14 cellular contexts compared by ENCODE assay signal in genomic region chr15:68113273-68113672, GRCh38. TPM values are rescaled to one million over a fixed set of nuclear protein-coding genes. Genes with fewer than 3 reads are reported as not detected.
DNase-seq lines count a peak whose midpoint lies in the region; ATAC-seq and TF ChIP-seq lines count a peak whose summit lies in the region.
"Had no signal": no experiment of that assay in that cellular context is flagged by ENCODE, and none has a peak within 500 bp of the region (broad histone marks: within the 10 kb centered on the region; RNA-seq: fewer than 3 reads in every experiment).

No MANE protein-coding gene starts in this region.

- peak overlapping the region in 1 of 2 donors; percentile 79 for H3K4me3 Mint-ChIP-seq in activated T-cell treated with anti-CD3 and anti-CD28 coated beads, Interleukin-2, amount 50 U/mL, for 72 hours
- no peak overlapping the region for H3K4me3 Mint-ChIP-seq in activated T-cell treated with anti-CD3 and anti-CD28 coated beads, Interleukin-2, amount 50 U/mL, for 4 hours
- no peak overlapping the region for H3K4me3 Mint-ChIP-seq in activated naive CD4-positive, alpha-beta T cell treated with anti-CD3 and anti-CD28 coated beads, Interleukin-2, amount 10 ng/mL, durations not matched to agents 7 days and 5 days

- H3K27ac Mint-ChIP-seq in activated T-cell treated with anti-CD3 and anti-CD28 coated beads, Interleukin-2, amount 50 U/mL, for 72 hours, result peak overlapping the region; percentile 93
- H3K27ac Mint-ChIP-seq in activated naive CD4-positive, alpha-beta T cell treated with anti-CD3 and anti-CD28 coated beads, Interleukin-2, amount 10 ng/mL, durations not matched to agents 7 days and 5 days, result no peak overlapping the region

- H4K20me1 ChIP-seq in SU-DHL-6 (ENCODE audit: low read depth, low read length), result peaks cover 6% of the 10 kb centered on the region; the same call in 1 of the 2 replicates

- H3K9me2 ChIP-seq in SU-DHL-6 (replicated peaks; ENCODE audit: insufficient read depth, low read length), result no peaks in the 10 kb centered on the region

- peak overlapping the region; percentile 79 for H3K4me2 ChIP-seq in SU-DHL-6 (ENCODE audit: low read depth, low read length, poor library complexity, severe bottlenecking)

- no peak for ATAC-seq in activated T-cell treated with anti-CD3 and anti-CD28 coated beads, Interleukin-2, amount 50 U/mL, for 72 hours (replicated peaks in 1 of 2)
- ATAC-seq in activated T-cell treated with anti-CD3 and anti-CD28 coated beads, Interleukin-2, amount 50 U/mL, for 4 hours, result no peak
- peak; percentile 49 for ATAC-seq in left ventricle myocardium superior
- ATAC-seq: HCT116 had no signal

- H3K4me3 ChIP-seq in SU-DHL-6 (ENCODE audit: insufficient read depth, low read length, poor library complexity, severe bottlenecking) (no peak overlapping the region), subcutaneous abdominal adipose tissue (ENCODE audit: low read depth in 1 of 5, low read length in 5 of 5) (no peak overlapping the region)

- intact Hi-C loops in left ventricle myocardium superior (cut with micrococcal nuclease), result no loop called here

- peaks cover 0 to 18% (median 16%) of the 10 kb centered on the region in 5 donors for H3K4me1 ChIP-seq in subcutaneous abdominal adipose tissue (ENCODE audit: control insufficient read depth in 5 of 5, insufficient read depth in 5 of 5, low read length in 5 of 5)

- H3K9ac ChIP-seq in SU-DHL-6 (ENCODE audit: low read length) (no peak overlapping the region), subcutaneous abdominal adipose tissue (ENCODE audit: low read length in 5 of 5) (peak overlapping the region in 1 of 5 donors; percentile 57)

- H3K9me3 Mint-ChIP-seq in activated T-cell treated with anti-CD3 and anti-CD28 coated beads, Interleukin-2, amount 50 U/mL, for 72 hours, result no peaks in the 10 kb centered on the region
- no peaks in the 10 kb centered on the region for H3K9me3 Mint-ChIP-seq in activated T-cell treated with anti-CD3 and anti-CD28 coated beads, Interleukin-2, amount 50 U/mL, for 4 hours
- peaks cover 4% of the 10 kb centered on the region for H3K9me3 Mint-ChIP-seq in activated naive CD4-positive, alpha-beta T cell treated with anti-CD3 and anti-CD28 coated beads, Interleukin-2, amount 10 ng/mL, durations not matched to agents 7 days and 5 days

- H3K27me3 ChIP-seq in SU-DHL-6 (ENCODE audit: low read length) (no peaks in the 10 kb centered on the region), subcutaneous abdominal adipose tissue (ENCODE audit: control insufficient read depth in 5 of 5, insufficient read depth in 4 of 5, low read length in 5 of 5) (no peaks in the 10 kb centered on the region)
- H3K27me3 ChIP-seq: tibial artery had no signal

- H3K27ac ChIP-seq in SU-DHL-6 (ENCODE audit: low read depth, low read length) (no peak overlapping the region), subcutaneous abdominal adipose tissue (ENCODE audit: low read depth, low read length) (peak overlapping the region; percentile 51)
- H3K27ac ChIP-seq: C4-2B had no signal

- H3K36me3 Mint-ChIP-seq in activated T-cell treated with anti-CD3 and anti-CD28 coated beads, Interleukin-2, amount 50 U/mL, for 72 hours (ENCODE audit: insufficient read depth in 2 of 2), result peaks cover 7% of the 10 kb centered on the region in 2 donors
- H3K36me3 Mint-ChIP-seq in activated T-cell treated with anti-CD3 and anti-CD28 coated beads, Interleukin-2, amount 50 U/mL, for 4 hours (ENCODE audit: insufficient read depth), result peaks cover 10% of the 10 kb centered on the region
- H3K36me3 Mint-ChIP-seq in activated naive CD4-positive, alpha-beta T cell treated with anti-CD3 and anti-CD28 coated beads, Interleukin-2, amount 10 ng/mL, durations not matched to agents 7 days and 5 days, result peaks cover 29% of the 10 kb centered on the region

- H3K9me3 ChIP-seq in SU-DHL-6 (ENCODE audit: insufficient read depth, low read length) (no peaks in the 10 kb centered on the region), subcutaneous abdominal adipose tissue (ENCODE audit: control insufficient read depth in 5 of 5, low read length in 5 of 5) (no peaks in the 10 kb centered on the region)
- H3K9me3 ChIP-seq: tibial artery had no signal

- H3K36me3 ChIP-seq in SU-DHL-6 (ENCODE audit: low read length) (no peaks in the 10 kb centered on the region), subcutaneous abdominal adipose tissue (ENCODE audit: control insufficient read depth in 5 of 5, insufficient read depth in 5 of 5, low read length in 5 of 5) (peaks cover 0 to 2% (median 0%) of the 10 kb centered on the region in 5 donors)
- H3K36me3 ChIP-seq: tibial artery had no signal

- TF ChIP-seq CTCF in SU-DHL-6 (IDR thresholded peaks at IDR 0.05; ENCODE audit: insufficient read depth, low read length, poor library complexity, severe bottlenecking) (no peak), GM20000 (IDR thresholded peaks at IDR 0.05; ENCODE audit: extremely low read depth, missing control alignments) (no peak)

- no peaks in the 10 kb centered on the region for H3K27me3 Mint-ChIP-seq in activated T-cell treated with anti-CD3 and anti-CD28 coated beads, Interleukin-2, amount 50 U/mL, for 72 hours (ENCODE audit: low read depth)
- H3K27me3 Mint-ChIP-seq in activated T-cell treated with anti-CD3 and anti-CD28 coated beads, Interleukin-2, amount 50 U/mL, for 4 hours (ENCODE audit: low read depth), result no peaks in the 10 kb centered on the region
- H3K27me3 Mint-ChIP-seq in activated naive CD4-positive, alpha-beta T cell treated with anti-CD3 and anti-CD28 coated beads, Interleukin-2, amount 10 ng/mL, durations not matched to agents 7 days and 5 days, result no peaks in the 10 kb centered on the region

- CTCF ChIA-PET in activated naive CD4-positive, alpha-beta T cell treated with anti-CD3 and anti-CD28 coated beads, Interleukin-2, amount 10 ng/mL, durations not matched to agents 7 days and 5 days (lab: Charles Lee), result no interaction called here

- H3K79me2 ChIP-seq in SU-DHL-6 (ENCODE audit: insufficient read depth, low read length), result peaks cover 93% of the 10 kb centered on the region

- DNase-seq in activated T-cell treated with anti-CD3 and anti-CD28 coated beads, Interleukin-2, amount 50 U/mL, for 72 hours, result no peak
- DNase-seq in activated T-cell treated with anti-CD3 and anti-CD28 coated beads, Interleukin-2, amount 50 U/mL, for 4 hours, result no peak
- DNase-seq in left ventricle myocardium superior (no peak), GM20000 (ENCODE audit: low spot score) (no peak), NCI-H2081 (lab: John Stamatoyannopoulos, UW) (no peak)
- DNase-seq in activated naive CD4-positive, alpha-beta T cell treated with anti-CD3 and anti-CD28 coated beads, Interleukin-2, amount 10 ng/mL, durations not matched to agents 7 days and 5 days, result no peak
- DNase-seq: activated CD8-positive, alpha-beta memory T cell treated with anti-CD3 and anti-CD28 coated beads, Interleukin-2, amount 50 U/mL, for 48 hours; effector CD8-positive, alpha-beta T cell; Kasumi-1; tibial artery had no signal

- H2AFZ ChIP-seq in SU-DHL-6 (ENCODE audit: low read depth, low read length, severe bottlenecking), result no peak overlapping the region

- H3K4me1 Mint-ChIP-seq in activated T-cell treated with anti-CD3 and anti-CD28 coated beads, Interleukin-2, amount 50 U/mL, for 72 hours (ENCODE audit: low read depth), result peaks cover 52% of the 10 kb centered on the region
- peaks cover 79% of the 10 kb centered on the region for H3K4me1 Mint-ChIP-seq in activated T-cell treated with anti-CD3 and anti-CD28 coated beads, Interleukin-2, amount 50 U/mL, for 4 hours (ENCODE audit: low read depth)
- H3K4me1 Mint-ChIP-seq in activated naive CD4-positive, alpha-beta T cell treated with anti-CD3 and anti-CD28 coated beads, Interleukin-2, amount 10 ng/mL, durations not matched to agents 7 days and 5 days, result peaks cover 29% of the 10 kb centered on the region

- H3F3A ChIP-seq in SU-DHL-6 (ENCODE audit: insufficient read depth), result no peaks in the 10 kb centered on the region

RNA-seq across cellular contexts. Expression of gene PIAS1, which starts 59.2 kb away (rescaled TPM):
- 10 to 100 TPM; 43.3 to 48.1 TPM for total RNA-seq in activated T-cell treated with anti-CD3 and anti-CD28 coated beads, Interleukin-2, amount 50 U/mL, for 72 hours
- total RNA-seq in activated T-cell treated with anti-CD3 and anti-CD28 coated beads, Interleukin-2, amount 50 U/mL, for 4 hours, result 10 to 100 TPM; 16.5 to 20.9 (median 16.7) TPM
- 27.2 TPM for total RNA-seq in left ventricle myocardium superior
